ENCODE assay signal across 1 cellular context in genomic region chr1:1308756-1309524, GRCh38.
TF ChIP-seq lines count a peak whose summit lies in the region.

No MANE protein-coding gene starts in this region.

TF ChIP-seq in HepG2, 621 proteins besides CTCF, POLR2A, EP300 and RAD21 (continued from another document and continues in another):
- TF ChIP-seq ARID5B (CRISPR knock-in tag; IDR thresholded peaks at IDR 0.05) (0 out of 2 replicates have a peak, but pooled peaks have one; percentile 5), ZNF414 (CRISPR knock-in tag; IDR thresholded peaks at IDR 0.05) (no peak), ZNF24 (IDR thresholded peaks at IDR 0.05) (no peak), ZBTB46 (CRISPR knock-in tag; IDR thresholded peaks at IDR 0.05; ENCODE audit: borderline replicate concordance) (no peak), ASH2L (IDR thresholded peaks at IDR 0.05; ENCODE audit: insufficient read length, low read depth, low read length) (peak; percentile 15), MEIS1 (CRISPR knock-in tag; IDR thresholded peaks at IDR 0.05; ENCODE audit: borderline replicate concordance) (no peak), ZNF710 (CRISPR knock-in tag; IDR thresholded peaks at IDR 0.05; ENCODE audit: borderline replicate concordance) (0 out of 2 replicates have a peak, but pooled peaks have one; percentile 13), TFE3 (CRISPR knock-in tag; IDR thresholded peaks at IDR 0.05) (no peak), ZNF547 (CRISPR knock-in tag; IDR thresholded peaks at IDR 0.05) (0 out of 2 replicates have a peak, but pooled peaks have one; percentile 5), AGO1 (IDR thresholded peaks at IDR 0.05; ENCODE audit: low read depth, low read length, poor library complexity, severe bottlenecking) (peak; percentile 18), ZFP82 (CRISPR knock-in tag; IDR thresholded peaks at IDR 0.05; ENCODE audit: borderline replicate concordance) (no peak), ZNF816 (CRISPR knock-in tag; IDR thresholded peaks at IDR 0.05; ENCODE audit: borderline replicate concordance) (no peak), ZNF234 (CRISPR knock-in tag; conservative IDR thresholded peaks at IDR 0.05) (no peak), ZSCAN12 (CRISPR knock-in tag; IDR thresholded peaks at IDR 0.05) (no peak), KAT2B (IDR thresholded peaks at IDR 0.05; ENCODE audit: borderline replicate concordance, low read depth, low read length) (no peak), MAX (IDR thresholded peaks at IDR 0.05) (0 out of 2 replicates have a peak, but pooled peaks have one; percentile 25), ZNF777 (CRISPR knock-in tag; IDR thresholded peaks at IDR 0.05) (peak; percentile 74; the same call in 1 of the 2 replicates), ZSCAN22 (CRISPR knock-in tag; IDR thresholded peaks at IDR 0.05) (no peak), STAT5B (CRISPR knock-in tag; IDR thresholded peaks at IDR 0.05) (no peak), CCAR2 (optimal IDR thresholded peaks at IDR 0.05; ENCODE audit: low read depth, low read length) (no peak), KLF15 (CRISPR knock-in tag; IDR thresholded peaks at IDR 0.05; ENCODE audit: borderline replicate concordance) (no peak), ZNF280B (CRISPR knock-in tag; IDR thresholded peaks at IDR 0.05; ENCODE audit: borderline replicate concordance) (no peak), PHB2 (IDR thresholded peaks at IDR 0.05; ENCODE audit: partially characterized antibody) (no peak), MTERF4 (CRISPR knock-in tag; IDR thresholded peaks at IDR 0.05) (no peak; the same call in 1 of the 2 replicates), IKZF4 (CRISPR knock-in tag; IDR thresholded peaks at IDR 0.05; ENCODE audit: borderline replicate concordance, low read depth, not compliant biosample characterization) (no peak), ATRX (CRISPR knock-in tag; IDR thresholded peaks at IDR 0.05; ENCODE audit: borderline replicate concordance) (no peak), FIP1L1 (IDR thresholded peaks at IDR 0.05; ENCODE audit: borderline replicate concordance, insufficient read depth, low read depth, low read length) (no peak), MTA1 (CRISPR knock-in tag; IDR thresholded peaks at IDR 0.05; ENCODE audit: borderline replicate concordance) (peak; percentile 16; the same call in 1 of the 2 replicates), ZNF142 (CRISPR knock-in tag; IDR thresholded peaks at IDR 0.05) (peak; percentile 85; the same call in 1 of the 2 replicates), PHF20 (CRISPR knock-in tag; IDR thresholded peaks at IDR 0.05) (no peak), ARID3A (IDR thresholded peaks at IDR 0.05; ENCODE audit: low read depth, low read length) (no peak), RBFOX2 (IDR thresholded peaks at IDR 0.05; ENCODE audit: low read depth, low read length) (peak; percentile 16; the same call in 1 of the 2 replicates), EZH2 (conservative IDR thresholded peaks at IDR 0.05; ENCODE audit: low read depth, low read length) (no peak), HES4 (CRISPR knock-in tag; IDR thresholded peaks at IDR 0.05; ENCODE audit: borderline replicate concordance) (0 out of 2 replicates have a peak, but pooled peaks have one; percentile 17), KDM4B (CRISPR knock-in tag; IDR thresholded peaks at IDR 0.05) (no peak), TSC22D2 (CRISPR knock-in tag; IDR thresholded peaks at IDR 0.05; ENCODE audit: borderline replicate concordance) (no peak), ZNF850 (CRISPR knock-in tag; conservative IDR thresholded peaks at IDR 0.05) (0 out of 2 replicates have a peak, but pooled peaks have one; percentile 17), ZNF563 (CRISPR knock-in tag; IDR thresholded peaks at IDR 0.05) (0 out of 2 replicates have a peak, but pooled peaks have one; percentile 57)
